Comparison of ENCODE assay signal across 12 cellular contexts in genomic region chr9:16689352-16689938, GRCh38.
DNase-seq lines count a peak whose midpoint lies in the region; ATAC-seq and TF ChIP-seq lines count a peak whose summit lies in the region.
"Had no signal": no experiment of that assay in that cellular context is flagged by ENCODE, and none has a peak within 500 bp of the region (broad histone marks: within the 10 kb centered on the region; RNA-seq: fewer than 3 reads in every experiment).

No MANE protein-coding gene starts in this region.

- H3K79me2 ChIP-seq in GM23338 (replicated peaks; ENCODE audit: insufficient read depth) (no peaks in the 10 kb centered on the region; the same call in none of the 2 replicates), parathyroid adenoma (no peaks in the 10 kb centered on the region)

- no peaks in the 10 kb centered on the region for H3F3A ChIP-seq in GM23338 (replicated peaks; ENCODE audit: low read depth)

- no peak for TF ChIP-seq CTCF in GM23338 (conservative IDR thresholded peaks at IDR 0.05; ENCODE audit: low read depth in 2 of 2)
- no peak for TF ChIP-seq CTCF in cardiac fibroblast (IDR thresholded peaks at IDR 0.05; ENCODE audit: low read depth, low read length)
- TF ChIP-seq CTCF in parathyroid adenoma (IDR thresholded peaks at IDR 0.05): no peak

- DNase-seq in GM23338 (ENCODE audit: low spot score) (no peak), NCI-H2227 (lab: John Stamatoyannopoulos, UW; ENCODE audit: unreplicated experiment) (peak; percentile 26), cardiac fibroblast (ENCODE audit: low read depth in 2 of 2) (peak; percentile 41), C1 segment of cervical spinal cord (lab: John Stamatoyannopoulos, UW) (no peak), ACHN (no peak)
- no peak for DNase-seq in activated T-cell treated with anti-CD3 and anti-CD28 coated beads, Interleukin-2, amount 50 U/mL, for 72 hours
- DNase-seq: activated CD4-positive, CD25-positive, alpha-beta regulatory T cell; NCI-H1694 treated with DMSO at 0.1 percent for 48 hours had no signal

- no peaks in the 10 kb centered on the region for H3K36me3 ChIP-seq in GM23338 (ENCODE audit: insufficient read depth)
- H3K36me3 ChIP-seq in parathyroid adenoma (ENCODE audit: control insufficient read depth, insufficient read depth, low read length): no peaks in the 10 kb centered on the region
- H3K36me3 ChIP-seq: pancreas had no signal

- no peak overlapping the region for H3K4me3 Mint-ChIP-seq in GM23338
- no peak overlapping the region for H3K4me3 Mint-ChIP-seq in activated T-cell treated with anti-CD3 and anti-CD28 coated beads, Interleukin-2, amount 50 U/mL, for 72 hours

- H3K9me2 ChIP-seq in GM23338 (ENCODE audit: insufficient read depth): no peaks in the 10 kb centered on the region

- H3K36me3 Mint-ChIP-seq in GM23338 (ENCODE audit: low read depth): no peaks in the 10 kb centered on the region
- no peaks in the 10 kb centered on the region for H3K36me3 Mint-ChIP-seq in activated T-cell treated with anti-CD3 and anti-CD28 coated beads, Interleukin-2, amount 50 U/mL, for 72 hours (ENCODE audit: insufficient read depth in 2 of 2)

- H2AFZ ChIP-seq in GM23338: no peak overlapping the region
- H2AFZ ChIP-seq in parathyroid adenoma: no peak overlapping the region

- no peaks in the 10 kb centered on the region for H4K20me1 ChIP-seq in GM23338 (replicated peaks; ENCODE audit: insufficient read depth)

- H3K27ac ChIP-seq in GM23338 (ENCODE audit: low read depth) (0 out of 2 replicates have a peak overlapping the region, but pooled peaks have one; percentile 42), parathyroid adenoma (no peak overlapping the region)
- H3K27ac ChIP-seq: coronary artery, pancreas had no signal

- no peak overlapping the region for H3K4me3 ChIP-seq in GM23338
- H3K4me3 ChIP-seq in cardiac fibroblast (replicated peaks in 1 of 2; ENCODE audit: low read depth in 2 of 2, low read length in 2 of 2): no peak overlapping the region
- no peak overlapping the region for H3K4me3 ChIP-seq in parathyroid adenoma (ENCODE audit: low read depth, low read length)
- H3K4me3 ChIP-seq: coronary artery, pancreas had no signal

- no peaks in the 10 kb centered on the region for H3K9me3 ChIP-seq in parathyroid adenoma (ENCODE audit: control insufficient read depth, low read length)
- H3K9me3 ChIP-seq: pancreas had no signal

- peak; percentile 19; the same call in 2 of the 3 replicates for ATAC-seq in GM23338
- ATAC-seq in activated T-cell treated with anti-CD3 and anti-CD28 coated beads, Interleukin-2, amount 50 U/mL, for 72 hours (replicated peaks in 1 of 2): no peak
- ATAC-seq in HG03025 (IDR thresholded peaks at IDR 0.05; ENCODE audit: low FRiP score, unreplicated experiment): no peak

- H3K9ac ChIP-seq in parathyroid adenoma: no peak overlapping the region

- 0 out of 2 replicates have a peak overlapping the region, but pooled peaks have one; percentile 5 for H3K27ac Mint-ChIP-seq in GM23338
- H3K27ac Mint-ChIP-seq in activated T-cell treated with anti-CD3 and anti-CD28 coated beads, Interleukin-2, amount 50 U/mL, for 72 hours: no peak overlapping the region

- no peaks in the 10 kb centered on the region for H3K27me3 Mint-ChIP-seq in GM23338 (ENCODE audit: insufficient read depth, low read depth, poor library complexity)
- H3K27me3 Mint-ChIP-seq in activated T-cell treated with anti-CD3 and anti-CD28 coated beads, Interleukin-2, amount 50 U/mL, for 72 hours (ENCODE audit: low read depth): no peaks in the 10 kb centered on the region

- no peaks in the 10 kb centered on the region for H3K9me3 Mint-ChIP-seq in GM23338
- H3K9me3 Mint-ChIP-seq in activated T-cell treated with anti-CD3 and anti-CD28 coated beads, Interleukin-2, amount 50 U/mL, for 72 hours: peaks cover 1 to 8% of the 10 kb centered on the region in 2 donors

- H3K4me1 Mint-ChIP-seq in GM23338: peaks cover 65% of the 10 kb centered on the region
- H3K4me1 Mint-ChIP-seq in activated T-cell treated with anti-CD3 and anti-CD28 coated beads, Interleukin-2, amount 50 U/mL, for 72 hours (ENCODE audit: low read depth): no peaks in the 10 kb centered on the region

- H3K4me1 ChIP-seq in GM23338 (ENCODE audit: insufficient read depth) (peaks cover 49% of the 10 kb centered on the region), parathyroid adenoma (no peaks in the 10 kb centered on the region)
- H3K4me1 ChIP-seq: pancreas had no signal

- no peaks in the 10 kb centered on the region for H3K27me3 ChIP-seq in GM23338 (ENCODE audit: insufficient read depth)
- no peaks in the 10 kb centered on the region for H3K27me3 ChIP-seq in parathyroid adenoma (ENCODE audit: control insufficient read depth, insufficient read depth, low read length)
- H3K27me3 ChIP-seq: pancreas had no signal

- in situ Hi-C loops in ACHN (cut with HindIII; ENCODE audit: low pct_ligation_motif_present, low pct_unique_long_range_greater_than_20kb, low sequenced_read_pairs): no loop called here

- H3K4me2 ChIP-seq in GM23338: peak overlapping the region; percentile 44; the same call in 1 of the 2 replicates
- H3K4me2 ChIP-seq in parathyroid adenoma (ENCODE audit: low read length): peak overlapping the region; percentile 15

TF ChIP-seq in GM23338, 12 proteins besides CTCF, POLR2A, EP300 and RAD21 (continues in another document):
- TF ChIP-seq EZH2phosphoT487 (IDR thresholded peaks at IDR 0.05; ENCODE audit: unreplicated experiment) (no peak), ZNF114 (CRISPR knock-in tag; IDR thresholded peaks at IDR 0.05) (no peak), NANOG (IDR thresholded peaks at IDR 0.05; ENCODE audit: borderline replicate concordance) (no peak), EZH2 (IDR thresholded peaks at IDR 0.05; ENCODE audit: low read depth, unreplicated experiment) (no peak), STAT1 (IDR thresholded peaks at IDR 0.05; ENCODE audit: unreplicated experiment) (no peak), ETS1 (IDR thresholded peaks at IDR 0.05) (no peak), POLR2AphosphoS5 (IDR thresholded peaks at IDR 0.05; ENCODE audit: low read depth) (no peak), JUNB (IDR thresholded peaks at IDR 0.05; ENCODE audit: unreplicated experiment) (no peak), CREB1 (CRISPR knock-in tag; IDR thresholded peaks at IDR 0.05; ENCODE audit: low read depth) (no peak)

Comparison
In these comparisons a context has a peak if more than half of its experiments do, and no peak if none do; other contexts are left out.
1. DNase-seq: peak in NCI-H2227 (single experiment) and cardiac fibroblast (2 of 2); none in GM23338 (single experiment), activated T-cell treated with anti-CD3 and anti-CD28 coated beads, Interleukin-2, amount 50 U/mL, for 72 hours (0 of 2), C1 segment of cervical spinal cord (0 of 14) and ACHN (single experiment).